Comparison of ENCODE assay signal across 17 cellular contexts in the genomic region with DNA sequence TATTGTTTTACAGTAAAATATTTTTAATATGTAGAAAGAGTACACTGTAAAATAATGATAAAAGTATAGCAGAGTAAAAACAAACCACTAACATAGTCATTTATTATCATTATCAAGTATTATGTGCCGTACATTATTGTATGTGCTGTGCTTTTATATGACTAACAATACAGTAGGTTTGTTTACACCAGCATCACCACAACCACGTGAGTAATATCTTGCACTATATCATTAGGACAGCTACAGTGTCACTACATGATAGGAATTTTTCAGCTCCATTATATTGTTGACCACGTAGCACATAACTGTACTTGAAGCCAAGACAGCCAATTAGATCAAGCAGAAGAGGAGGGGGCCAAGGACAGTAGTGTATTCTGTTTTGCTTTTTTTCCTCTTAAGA.
"Had no signal": no experiment of that assay in that cellular context is flagged by ENCODE, and none has a peak within 500 bp of the region (broad histone marks: within the 10 kb centered on the region; RNA-seq: fewer than 3 reads in every experiment).

No MANE protein-coding gene starts in this region.

- H3K27ac Mint-ChIP-seq: activated CD4-positive, alpha-beta T cell treated with anti-CD3 and anti-CD28 coated beads, Interleukin-2, amount 10 ng/mL, durations not matched to agents 24 days and 14 days; activated T-helper 2 cell treated with anti-CD3 and anti-CD28 coated beads, Interferon-gamma antibody, Interleukin-2, Interleukin-4, amounts not matched to agents 10 μg/mL and 5 μg/mL and 100 μg/mL, durations not matched to agents 14 hours and 24 hours and 36 hours; dendritic cell treated with granulocyte-macrophage colony-stimulating factor and Interleukin-4, amounts not matched to agents 40 ng/mL and 50 ng/mL, for 4 days; natural killer cell treated with Interleukin-12 subunit alpha and Interleukin-12 subunit beta and Interleukin-15 and Interleukin-18, amount 100 ng/mL, for 72 hours; T-helper 17 cell had no signal

- DNase-seq: activated B cell treated with CpG ODN at 0.5 μM for 24 hours; activated CD4-positive, alpha-beta T cell treated with anti-CD3 and anti-CD28 coated beads, Interleukin-2, amount 10 ng/mL, durations not matched to agents 24 days and 14 days; activated CD8-positive, alpha-beta memory T cell treated with anti-CD3 and anti-CD28 coated beads for 24 hours; activated naive CD4-positive, alpha-beta T cell treated with anti-CD3 and anti-CD28 coated beads, Interleukin-2, amount 50 U/mL, for 16 hours; activated T-cell treated with anti-CD3 and anti-CD28 coated beads for 4 hours; adrenal gland; body of pancreas; erythroblast; psoas muscle; stimulated activated CD4-positive, alpha-beta T cell treated with anti-CD3 and anti-CD28 coated beads, Interleukin-2, amount 100 ng/mL, for 48 hours; stimulated activated naive CD4-positive, alpha-beta T cell treated with Interleukin-2 at 50 U/mL for 16 hours; T-helper 17 cell; upper lobe of right lung had no signal

- ATAC-seq: body of pancreas; natural killer cell treated with Interleukin-12 subunit alpha and Interleukin-12 subunit beta and Interleukin-15 and Interleukin-18, amount 100 ng/mL, for 72 hours; psoas muscle; T-helper 17 cell; upper lobe of right lung had no signal

- H3K4me3 ChIP-seq: adrenal gland, body of pancreas, psoas muscle, suprapubic skin, upper lobe of right lung had no signal

- H3K9me3 ChIP-seq: adrenal gland, body of pancreas, psoas muscle, suprapubic skin, upper lobe of right lung had no signal

- H3K9me3 Mint-ChIP-seq: activated CD4-positive, alpha-beta T cell treated with anti-CD3 and anti-CD28 coated beads, Interleukin-2, amount 10 ng/mL, durations not matched to agents 24 days and 14 days; activated T-helper 2 cell treated with anti-CD3 and anti-CD28 coated beads, Interferon-gamma antibody, Interleukin-2, Interleukin-4, amounts not matched to agents 10 μg/mL and 5 μg/mL and 100 μg/mL, durations not matched to agents 14 hours and 24 hours and 36 hours; dendritic cell treated with granulocyte-macrophage colony-stimulating factor and Interleukin-4, amounts not matched to agents 40 ng/mL and 50 ng/mL, for 4 days; natural killer cell treated with Interleukin-12 subunit alpha and Interleukin-12 subunit beta and Interleukin-15 and Interleukin-18, amount 100 ng/mL, for 72 hours had no signal

- H3K27ac ChIP-seq: adrenal gland, upper lobe of right lung had no signal

- H3K27me3 ChIP-seq: adrenal gland, body of pancreas, suprapubic skin, upper lobe of right lung had no signal

- H3K27me3 Mint-ChIP-seq: activated B cell treated with CpG ODN at 0.5 μM for 24 hours; activated CD4-positive, alpha-beta T cell treated with anti-CD3 and anti-CD28 coated beads, Interleukin-2, amount 10 ng/mL, durations not matched to agents 24 days and 14 days; dendritic cell treated with granulocyte-macrophage colony-stimulating factor and Interleukin-4, amounts not matched to agents 40 ng/mL and 50 ng/mL, for 4 days; natural killer cell treated with Interleukin-12 subunit alpha and Interleukin-12 subunit beta and Interleukin-15 and Interleukin-18, amount 100 ng/mL, for 72 hours; T-helper 17 cell had no signal

- H3K4me3 Mint-ChIP-seq: activated B cell treated with CpG ODN at 0.5 μM for 24 hours; activated CD4-positive, alpha-beta T cell treated with anti-CD3 and anti-CD28 coated beads, Interleukin-2, amount 10 ng/mL, durations not matched to agents 24 days and 14 days; dendritic cell treated with granulocyte-macrophage colony-stimulating factor and Interleukin-4, amounts not matched to agents 40 ng/mL and 50 ng/mL, for 4 days; natural killer cell treated with Interleukin-12 subunit alpha and Interleukin-12 subunit beta and Interleukin-15 and Interleukin-18, amount 100 ng/mL, for 72 hours; T-helper 17 cell had no signal

- H3K36me3 Mint-ChIP-seq: natural killer cell treated with Interleukin-12 subunit alpha and Interleukin-12 subunit beta and Interleukin-15 and Interleukin-18, amount 100 ng/mL, for 72 hours had no signal

- H3K36me3 ChIP-seq: adrenal gland, suprapubic skin, upper lobe of right lung had no signal
